13 cellular contexts compared by ENCODE assay signal in the genomic region with DNA sequence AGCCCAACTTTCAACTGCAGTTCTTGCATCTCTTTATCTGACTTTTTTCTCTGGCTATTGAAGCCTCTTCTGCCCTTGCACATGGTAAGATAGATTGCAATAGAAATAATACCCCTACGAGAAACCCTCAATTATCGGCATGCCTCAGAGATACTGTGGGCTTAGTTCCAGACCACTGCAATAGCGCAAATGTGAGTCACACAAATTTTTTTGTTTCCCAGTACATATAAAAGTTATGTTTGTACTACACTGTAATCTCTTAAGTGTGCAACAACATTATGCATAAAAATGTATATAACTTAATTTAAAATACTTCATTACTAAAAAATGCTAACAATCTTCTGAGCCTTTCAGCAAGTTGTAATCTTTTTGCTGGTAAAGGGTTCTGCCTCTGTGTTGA.
DNase-seq lines count a peak whose midpoint lies in the region; ATAC-seq and TF ChIP-seq lines count a peak whose summit lies in the region.
"Had no signal": no experiment of that assay in that cellular context is flagged by ENCODE, and none has a peak within 500 bp of the region (broad histone marks: within the 10 kb centered on the region; RNA-seq: fewer than 3 reads in every experiment).

No MANE protein-coding gene starts in this region.

- no peak for TF ChIP-seq CTCF in cardiac fibroblast (IDR thresholded peaks at IDR 0.05; ENCODE audit: low read depth, low read length)

- DNase-seq in Daoy (ENCODE audit: low read depth) (peak; percentile 35), M059J (ENCODE audit: low read depth) (peak; percentile 73), cardiac fibroblast (ENCODE audit: low read depth in 2 of 2) (peak; percentile 75 to 82), renal cortical epithelial cell (ENCODE audit: low read depth) (peak; percentile 29)
- DNase-seq in activated CD4-positive, CD25-positive, alpha-beta regulatory T cell treated with anti-CD3 and anti-CD28 coated beads, Interleukin-2, amount 50 U/mL, for 72 hours, result no peak
- DNase-seq: activated naive CD4-positive, alpha-beta T cell treated with anti-CD3 and anti-CD28 coated beads for 36 hours; glutamatergic neuron; NCI-H1436 had no signal

- ATAC-seq in HG02798 (IDR thresholded peaks at IDR 0.05; ENCODE audit: poor library complexity, unreplicated experiment) (no peak), GM18502 (IDR thresholded peaks at IDR 0.05; ENCODE audit: poor library complexity, unreplicated experiment) (no peak), GM21423 (IDR thresholded peaks at IDR 0.05; ENCODE audit: unreplicated experiment) (no peak)
- ATAC-seq: WTC11 had no signal

- H3K4me3 ChIP-seq in cardiac fibroblast (replicated peaks in 1 of 2; ENCODE audit: low read depth in 2 of 2, low read length in 2 of 2), result no peak overlapping the region
- H3K4me3 ChIP-seq: thoracic aorta had no signal
